8 cellular contexts compared by ENCODE assay signal in genomic region chr6:139364302-139364981, GRCh38. TPM values are rescaled to one million over a fixed set of nuclear protein-coding genes. Genes with fewer than 3 reads are reported as not detected.
A peak's percentile ranks its signal among the peaks of the same experiment; 100 is the strongest.
DNase-seq lines count a peak whose midpoint lies in the region; ATAC-seq and TF ChIP-seq lines count a peak whose summit lies in the region.

No MANE protein-coding gene starts in this region.

- no peak overlapping the region for H3K4me3 ChIP-seq in CD4-positive, CD25-positive, alpha-beta regulatory T cell (ENCODE audit: low read depth, low read length)
- H3K4me3 ChIP-seq in NB4 (ENCODE audit: low read depth, low read length): no peak overlapping the region

- peak; percentile 24 for TF ChIP-seq CTCF in NB4 (IDR thresholded peaks at IDR 0.05; ENCODE audit: low read depth, low read length)

- H3K36me3 ChIP-seq in CD4-positive, CD25-positive, alpha-beta regulatory T cell (ENCODE audit: control insufficient read depth, insufficient read depth, low read length): no peaks in the 10 kb centered on the region

- H3K9me3 ChIP-seq in CD4-positive, CD25-positive, alpha-beta regulatory T cell (ENCODE audit: control insufficient read depth in 2 of 2, low read length in 2 of 2): no peaks in the 10 kb centered on the region

- H3K4me1 Mint-ChIP-seq in CD4-positive, CD25-positive, alpha-beta regulatory T cell: peaks cover 14 to 34% (median 18%) of the 10 kb centered on the region in 4 donors

- H3K9me3 Mint-ChIP-seq in CD4-positive, CD25-positive, alpha-beta regulatory T cell: peaks cover 0 to 1% (median 0%) of the 10 kb centered on the region in 7 donors

- no peaks in the 10 kb centered on the region for H3K36me3 Mint-ChIP-seq in CD4-positive, CD25-positive, alpha-beta regulatory T cell

- H3K27me3 ChIP-seq in CD4-positive, CD25-positive, alpha-beta regulatory T cell (ENCODE audit: control insufficient read depth, insufficient read depth, low read length): no peaks in the 10 kb centered on the region

- peak overlapping the region in 3 of 4 donors; percentile 4 to 28 (median 14) for H3K4me3 Mint-ChIP-seq in CD4-positive, CD25-positive, alpha-beta regulatory T cell

- ATAC-seq in CD4-positive, CD25-positive, alpha-beta regulatory T cell (ENCODE audit: low read depth in 2 of 2): peak in 1 of 2 donors; percentile 48
- peak; percentile 72 for ATAC-seq in GM18861 (IDR thresholded peaks at IDR 0.05; ENCODE audit: unreplicated experiment)
- no peak for ATAC-seq in HG03457 (IDR thresholded peaks at IDR 0.05; ENCODE audit: unreplicated experiment)
- ATAC-seq in GM21786 (IDR thresholded peaks at IDR 0.05; ENCODE audit: unreplicated experiment): no peak

- H3K4me1 ChIP-seq in CD4-positive, CD25-positive, alpha-beta regulatory T cell (ENCODE audit: control insufficient read depth, insufficient read depth, low read length, poor library complexity, severe bottlenecking): peaks cover 6% of the 10 kb centered on the region

- H3K27me3 Mint-ChIP-seq in CD4-positive, CD25-positive, alpha-beta regulatory T cell: peaks cover 6% of the 10 kb centered on the region

- H3K27ac Mint-ChIP-seq in CD4-positive, CD25-positive, alpha-beta regulatory T cell: peak overlapping the region in 1 of 3 donors; percentile 20

- DNase-seq in CD4-positive, CD25-positive, alpha-beta regulatory T cell: peak in 2 of 3 donors; percentile 68 to 71
- DNase-seq in NB4 (ENCODE audit: low read depth) (peak; percentile 79), SW480 (ENCODE audit: low spot score) (peak; percentile 48), fibroblast of the conjunctiva (ENCODE audit: low read depth) (peak; percentile 42), pons (ENCODE audit: low spot score) (peak; percentile 72)

- TF ChIP-seq POLR2A in NB4 (IDR thresholded peaks at IDR 0.05; ENCODE audit: extremely low read depth, insufficient read length): no peak

- H3K27ac ChIP-seq in CD4-positive, CD25-positive, alpha-beta regulatory T cell (ENCODE audit: insufficient read depth, low read length, poor library complexity, severe bottlenecking): no peak overlapping the region

RNA-seq across cellular contexts. Expression of gene CITED2, which starts 10.0 kb away (rescaled TPM):
- 151 TPM for total RNA-seq in CD4-positive, CD25-positive, alpha-beta regulatory T cell
- polyA plus RNA-seq in CD4-positive, CD25-positive, alpha-beta regulatory T cell: 10 to 100 TPM; 30.6 to 39.9 (median 38.4) TPM
